In the genomic region with DNA sequence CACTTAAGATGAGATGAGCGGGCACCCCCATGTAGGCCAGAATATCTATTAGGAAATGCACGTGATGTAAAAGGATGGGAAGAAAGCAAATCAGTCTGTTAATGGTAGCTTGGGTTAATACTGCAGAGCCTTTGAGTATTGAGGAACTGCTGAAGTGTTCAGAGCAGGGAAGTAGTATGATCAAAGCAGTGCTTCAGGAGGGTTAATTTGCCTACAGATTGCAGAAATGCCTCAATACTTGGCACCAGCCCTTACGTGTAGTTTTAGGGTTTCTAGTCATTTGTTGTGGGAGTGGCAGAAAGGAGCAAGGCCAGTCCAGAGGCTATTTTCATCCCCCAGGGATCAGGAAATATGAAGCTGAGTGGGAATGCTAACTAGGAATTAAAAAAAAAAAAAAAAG, we compare ENCODE assay signal across 1 cellular context.
TF ChIP-seq lines count a peak whose summit lies in the region.

No MANE protein-coding gene starts in this region.

TF ChIP-seq in K562, 482 proteins besides CTCF, POLR2A, EP300 and RAD21 (continued from another document):
- no peak for TF ChIP-seq KDM5B (IDR thresholded peaks at IDR 0.05; ENCODE audit: insufficient replicate concordance, low read depth, low read length)
- no peak for TF ChIP-seq ZNF143 (CRISPR knock-in tag; IDR thresholded peaks at IDR 0.05)
- no peak for TF ChIP-seq HINFP (tag; conservative IDR thresholded peaks at IDR 0.05; ENCODE audit: low read depth)
- no peak for TF ChIP-seq ZKSCAN1 (IDR thresholded peaks at IDR 0.05; ENCODE audit: low read depth, low read length)
- no peak for TF ChIP-seq ELF4 (CRISPR knock-in tag; IDR thresholded peaks at IDR 0.05)
- TF ChIP-seq HIVEP1 (CRISPR knock-in tag; IDR thresholded peaks at IDR 0.05), result no peak
- no peak for TF ChIP-seq DPF2 (IDR thresholded peaks at IDR 0.05)
- no peak for TF ChIP-seq ZBTB33 (CRISPR knock-in tag; IDR thresholded peaks at IDR 0.05)
- TF ChIP-seq PML (IDR thresholded peaks at IDR 0.05; ENCODE audit: low read length), result no peak
